ENCODE assay signal across 1 cellular context in the genomic region with DNA sequence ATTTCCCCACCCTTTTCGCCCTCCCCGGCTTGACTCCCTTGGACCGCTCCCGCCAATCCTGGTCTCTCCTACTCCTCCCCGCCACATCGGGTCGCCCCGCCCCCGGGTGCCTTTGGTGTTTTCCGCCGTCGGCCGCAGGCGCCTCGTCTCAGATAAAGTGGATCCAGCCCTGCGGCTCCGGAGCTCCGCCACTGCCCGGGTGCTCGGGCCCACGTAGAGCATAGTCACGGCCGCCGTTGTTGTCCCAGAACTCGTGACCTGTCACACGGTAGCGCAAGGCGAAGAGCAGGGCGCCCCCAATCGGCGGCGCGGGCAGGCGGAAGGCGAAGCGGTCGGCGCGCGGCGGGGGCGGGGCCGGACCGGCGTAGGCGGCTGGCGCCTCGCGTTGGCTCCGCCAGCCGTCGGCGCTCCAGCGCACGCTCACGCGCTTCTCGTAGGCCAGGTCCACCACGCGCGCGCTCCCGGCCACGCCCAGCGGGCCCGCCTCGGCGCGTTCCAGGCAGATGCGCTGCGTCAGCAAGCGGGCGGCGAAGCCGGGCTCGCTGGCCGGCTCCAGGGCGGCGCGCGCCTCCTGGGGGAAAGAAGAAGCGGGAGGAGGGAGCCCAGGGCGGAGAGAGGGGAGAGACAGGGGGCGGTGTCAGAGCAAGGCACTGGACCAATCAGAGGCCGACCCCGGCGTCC.
TF ChIP-seq lines count a peak whose summit lies in the region.

No MANE protein-coding gene starts in this region.

TF ChIP-seq in HepG2, 621 proteins besides CTCF, POLR2A, EP300 and RAD21 (continued from another document and continues in another):
- TF ChIP-seq, protein P1, sequence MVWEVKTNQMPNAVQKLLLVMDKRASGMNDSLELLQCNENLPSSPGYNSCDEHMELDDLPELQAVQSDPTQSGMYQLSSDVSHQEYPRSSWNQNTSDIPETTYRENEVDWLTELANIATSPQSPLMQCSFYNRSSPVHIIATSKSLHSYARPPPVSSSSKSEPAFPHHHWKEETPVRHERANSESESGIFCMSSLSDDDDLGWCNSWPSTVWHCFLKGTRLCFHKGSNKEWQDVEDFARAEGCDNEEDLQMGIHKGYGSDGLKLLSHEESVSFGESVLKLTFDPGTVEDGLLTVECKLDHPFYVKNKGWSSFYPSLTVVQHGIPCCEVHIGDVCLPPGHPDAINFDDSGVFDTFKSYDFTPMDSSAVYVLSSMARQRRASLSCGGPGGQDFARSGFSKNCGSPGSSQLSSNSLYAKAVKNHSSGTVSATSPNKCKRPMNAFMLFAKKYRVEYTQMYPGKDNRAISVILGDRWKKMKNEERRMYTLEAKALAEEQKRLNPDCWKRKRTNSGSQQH (CRISPR knock-in tag; IDR thresholded peaks at IDR 0.05; ENCODE audit: low read depth), result peak; percentile 89
- TF ChIP-seq NRL (CRISPR knock-in tag; IDR thresholded peaks at IDR 0.05; ENCODE audit: borderline replicate concordance), result no peak; the same call in 1 of the 2 replicates
- TF ChIP-seq GTF2F1 (IDR thresholded peaks at IDR 0.05; ENCODE audit: low read length), result no peak; the same call in 1 of the 2 replicates
- TF ChIP-seq, protein P2, sequence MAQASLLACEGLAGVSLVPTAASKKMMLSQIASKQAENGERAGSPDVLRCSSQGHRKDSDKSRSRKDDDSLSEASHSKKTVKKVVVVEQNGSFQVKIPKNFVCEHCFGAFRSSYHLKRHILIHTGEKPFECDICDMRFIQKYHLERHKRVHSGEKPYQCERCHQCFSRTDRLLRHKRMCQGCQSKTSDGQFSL (CRISPR knock-in tag; IDR thresholded peaks at IDR 0.05), result peak; percentile 28; the same call in 1 of the 2 replicates
- TF ChIP-seq ZFP37 (CRISPR knock-in tag; IDR thresholded peaks at IDR 0.05; ENCODE audit: borderline replicate concordance), result no peak; the same call in 1 of the 2 replicates
- TF ChIP-seq RBFOX2 (IDR thresholded peaks at IDR 0.05; ENCODE audit: low read depth, low read length), result peak; percentile 84
- peak; percentile 70; the same call in 1 of the 2 replicates for TF ChIP-seq ZNF367 (CRISPR knock-in tag; IDR thresholded peaks at IDR 0.05; ENCODE audit: borderline replicate concordance)
- TF ChIP-seq, protein P3, sequence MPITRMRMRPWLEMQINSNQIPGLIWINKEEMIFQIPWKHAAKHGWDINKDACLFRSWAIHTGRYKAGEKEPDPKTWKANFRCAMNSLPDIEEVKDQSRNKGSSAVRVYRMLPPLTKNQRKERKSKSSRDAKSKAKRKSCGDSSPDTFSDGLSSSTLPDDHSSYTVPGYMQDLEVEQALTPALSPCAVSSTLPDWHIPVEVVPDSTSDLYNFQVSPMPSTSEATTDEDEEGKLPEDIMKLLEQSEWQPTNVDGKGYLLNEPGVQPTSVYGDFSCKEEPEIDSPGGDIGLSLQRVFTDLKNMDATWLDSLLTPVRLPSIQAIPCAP (CRISPR knock-in tag; IDR thresholded peaks at IDR 0.05; ENCODE audit: low read depth), result no peak
- TF ChIP-seq ZKSCAN8 (CRISPR knock-in tag; IDR thresholded peaks at IDR 0.05; ENCODE audit: borderline replicate concordance), result peak; percentile 82; the same call in 1 of the 2 replicates
- TF ChIP-seq, protein P4, sequence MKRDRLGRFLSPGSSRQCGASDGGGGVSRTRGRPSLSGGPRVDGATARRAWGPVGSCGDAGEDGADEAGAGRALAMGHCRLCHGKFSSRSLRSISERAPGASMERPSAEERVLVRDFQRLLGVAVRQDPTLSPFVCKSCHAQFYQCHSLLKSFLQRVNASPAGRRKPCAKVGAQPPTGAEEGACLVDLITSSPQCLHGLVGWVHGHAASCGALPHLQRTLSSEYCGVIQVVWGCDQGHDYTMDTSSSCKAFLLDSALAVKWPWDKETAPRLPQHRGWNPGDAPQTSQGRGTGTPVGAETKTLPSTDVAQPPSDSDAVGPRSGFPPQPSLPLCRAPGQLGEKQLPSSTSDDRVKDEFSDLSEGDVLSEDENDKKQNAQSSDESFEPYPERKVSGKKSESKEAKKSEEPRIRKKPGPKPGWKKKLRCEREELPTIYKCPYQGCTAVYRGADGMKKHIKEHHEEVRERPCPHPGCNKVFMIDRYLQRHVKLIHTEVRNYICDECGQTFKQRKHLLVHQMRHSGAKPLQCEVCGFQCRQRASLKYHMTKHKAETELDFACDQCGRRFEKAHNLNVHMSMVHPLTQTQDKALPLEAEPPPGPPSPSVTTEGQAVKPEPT (CRISPR knock-in tag; IDR thresholded peaks at IDR 0.05; ENCODE audit: low read depth), result peak; percentile 8; the same call in 1 of the 2 replicates
- peak; percentile 88; the same call in 1 of the 2 replicates for TF ChIP-seq ZIK1 (CRISPR knock-in tag; IDR thresholded peaks at IDR 0.05; ENCODE audit: borderline replicate concordance, low read depth)
- TF ChIP-seq, protein P5, sequence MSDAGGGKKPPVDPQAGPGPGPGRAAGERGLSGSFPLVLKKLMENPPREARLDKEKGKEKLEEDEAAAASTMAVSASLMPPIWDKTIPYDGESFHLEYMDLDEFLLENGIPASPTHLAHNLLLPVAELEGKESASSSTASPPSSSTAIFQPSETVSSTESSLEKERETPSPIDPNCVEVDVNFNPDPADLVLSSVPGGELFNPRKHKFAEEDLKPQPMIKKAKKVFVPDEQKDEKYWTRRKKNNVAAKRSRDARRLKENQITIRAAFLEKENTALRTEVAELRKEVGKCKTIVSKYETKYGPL (CRISPR knock-in tag; IDR thresholded peaks at IDR 0.05), result peak; percentile 28
- TF ChIP-seq, protein P6, sequence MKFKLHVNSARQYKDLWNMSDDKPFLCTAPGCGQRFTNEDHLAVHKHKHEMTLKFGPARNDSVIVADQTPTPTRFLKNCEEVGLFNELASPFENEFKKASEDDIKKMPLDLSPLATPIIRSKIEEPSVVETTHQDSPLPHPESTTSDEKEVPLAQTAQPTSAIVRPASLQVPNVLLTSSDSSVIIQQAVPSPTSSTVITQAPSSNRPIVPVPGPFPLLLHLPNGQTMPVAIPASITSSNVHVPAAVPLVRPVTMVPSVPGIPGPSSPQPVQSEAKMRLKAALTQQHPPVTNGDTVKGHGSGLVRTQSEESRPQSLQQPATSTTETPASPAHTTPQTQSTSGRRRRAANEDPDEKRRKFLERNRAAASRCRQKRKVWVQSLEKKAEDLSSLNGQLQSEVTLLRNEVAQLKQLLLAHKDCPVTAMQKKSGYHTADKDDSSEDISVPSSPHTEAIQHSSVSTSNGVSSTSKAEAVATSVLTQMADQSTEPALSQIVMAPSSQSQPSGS (CRISPR knock-in tag; IDR thresholded peaks at IDR 0.05), result peak; percentile 75
- TF ChIP-seq, protein P7, sequence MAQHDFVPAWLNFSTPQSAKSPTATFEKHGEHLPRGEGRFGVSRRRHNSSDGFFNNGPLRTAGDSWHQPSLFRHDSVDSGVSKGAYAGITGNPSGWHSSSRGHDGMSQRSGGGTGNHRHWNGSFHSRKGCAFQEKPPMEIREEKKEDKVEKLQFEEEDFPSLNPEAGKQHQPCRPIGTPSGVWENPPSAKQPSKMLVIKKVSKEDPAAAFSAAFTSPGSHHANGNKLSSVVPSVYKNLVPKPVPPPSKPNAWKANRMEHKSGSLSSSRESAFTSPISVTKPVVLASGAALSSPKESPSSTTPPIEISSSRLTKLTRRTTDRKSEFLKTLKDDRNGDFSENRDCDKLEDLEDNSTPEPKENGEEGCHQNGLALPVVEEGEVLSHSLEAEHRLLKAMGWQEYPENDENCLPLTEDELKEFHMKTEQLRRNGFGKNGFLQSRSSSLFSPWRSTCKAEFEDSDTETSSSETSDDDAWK (CRISPR knock-in tag; IDR thresholded peaks at IDR 0.05), result no peak
- TF ChIP-seq FLYWCH1 (CRISPR knock-in tag; IDR thresholded peaks at IDR 0.05), result no peak
- 0 out of 2 replicates have a peak, but pooled peaks have one; percentile 42 for TF ChIP-seq KLF11 (CRISPR knock-in tag; IDR thresholded peaks at IDR 0.05)
- TF ChIP-seq EEA1 (CRISPR knock-in tag; IDR thresholded peaks at IDR 0.05; ENCODE audit: borderline replicate concordance), result no peak; the same call in none of the 2 replicates
- no peak for TF ChIP-seq ATM (IDR thresholded peaks at IDR 0.05; ENCODE audit: borderline replicate concordance)
- TF ChIP-seq ZNF550 (CRISPR knock-in tag; IDR thresholded peaks at IDR 0.05; ENCODE audit: borderline replicate concordance), result no peak
- TF ChIP-seq JUND (CRISPR knock-in tag; IDR thresholded peaks at IDR 0.05), result peak; percentile 72
- TF ChIP-seq, protein P8, sequence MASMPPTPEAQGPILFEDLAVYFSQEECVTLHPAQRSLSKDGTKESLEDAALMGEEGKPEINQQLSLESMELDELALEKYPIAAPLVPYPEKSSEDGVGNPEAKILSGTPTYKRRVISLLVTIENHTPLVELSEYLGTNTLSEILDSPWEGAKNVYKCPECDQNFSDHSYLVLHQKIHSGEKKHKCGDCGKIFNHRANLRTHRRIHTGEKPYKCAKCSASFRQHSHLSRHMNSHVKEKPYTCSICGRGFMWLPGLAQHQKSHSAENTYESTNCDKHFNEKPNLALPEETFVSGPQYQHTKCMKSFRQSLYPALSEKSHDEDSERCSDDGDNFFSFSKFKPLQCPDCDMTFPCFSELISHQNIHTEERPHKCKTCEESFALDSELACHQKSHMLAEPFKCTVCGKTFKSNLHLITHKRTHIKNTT (CRISPR knock-in tag; IDR thresholded peaks at IDR 0.05), result peak; percentile 13; the same call in 1 of the 2 replicates
- TF ChIP-seq MEF2D (CRISPR knock-in tag; IDR thresholded peaks at IDR 0.05), result peak; percentile 55
- TF ChIP-seq, protein P9, sequence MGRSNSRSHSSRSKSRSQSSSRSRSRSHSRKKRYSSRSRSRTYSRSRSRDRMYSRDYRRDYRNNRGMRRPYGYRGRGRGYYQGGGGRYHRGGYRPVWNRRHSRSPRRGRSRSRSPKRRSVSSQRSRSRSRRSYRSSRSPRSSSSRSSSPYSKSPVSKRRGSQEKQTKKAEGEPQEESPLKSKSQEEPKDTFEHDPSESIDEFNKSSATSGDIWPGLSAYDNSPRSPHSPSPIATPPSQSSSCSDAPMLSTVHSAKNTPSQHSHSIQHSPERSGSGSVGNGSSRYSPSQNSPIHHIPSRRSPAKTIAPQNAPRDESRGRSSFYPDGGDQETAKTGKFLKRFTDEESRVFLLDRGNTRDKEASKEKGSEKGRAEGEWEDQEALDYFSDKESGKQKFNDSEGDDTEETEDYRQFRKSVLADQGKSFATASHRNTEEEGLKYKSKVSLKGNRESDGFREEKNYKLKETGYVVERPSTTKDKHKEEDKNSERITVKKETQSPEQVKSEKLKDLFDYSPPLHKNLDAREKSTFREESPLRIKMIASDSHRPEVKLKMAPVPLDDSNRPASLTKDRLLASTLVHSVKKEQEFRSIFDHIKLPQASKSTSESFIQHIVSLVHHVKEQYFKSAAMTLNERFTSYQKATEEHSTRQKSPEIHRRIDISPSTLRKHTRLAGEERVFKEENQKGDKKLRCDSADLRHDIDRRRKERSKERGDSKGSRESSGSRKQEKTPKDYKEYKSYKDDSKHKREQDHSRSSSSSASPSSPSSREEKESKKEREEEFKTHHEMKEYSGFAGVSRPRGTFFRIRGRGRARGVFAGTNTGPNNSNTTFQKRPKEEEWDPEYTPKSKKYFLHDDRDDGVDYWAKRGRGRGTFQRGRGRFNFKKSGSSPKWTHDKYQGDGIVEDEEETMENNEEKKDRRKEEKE (IDR thresholded peaks at IDR 0.05), result no peak
- TF ChIP-seq, protein P10, sequence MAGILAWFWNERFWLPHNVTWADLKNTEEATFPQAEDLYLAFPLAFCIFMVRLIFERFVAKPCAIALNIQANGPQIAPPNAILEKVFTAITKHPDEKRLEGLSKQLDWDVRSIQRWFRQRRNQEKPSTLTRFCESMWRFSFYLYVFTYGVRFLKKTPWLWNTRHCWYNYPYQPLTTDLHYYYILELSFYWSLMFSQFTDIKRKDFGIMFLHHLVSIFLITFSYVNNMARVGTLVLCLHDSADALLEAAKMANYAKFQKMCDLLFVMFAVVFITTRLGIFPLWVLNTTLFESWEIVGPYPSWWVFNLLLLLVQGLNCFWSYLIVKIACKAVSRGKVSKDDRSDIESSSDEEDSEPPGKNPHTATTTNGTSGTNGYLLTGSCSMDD (CRISPR knock-in tag; IDR thresholded peaks at IDR 0.05), result no peak
- TF ChIP-seq, protein P11, sequence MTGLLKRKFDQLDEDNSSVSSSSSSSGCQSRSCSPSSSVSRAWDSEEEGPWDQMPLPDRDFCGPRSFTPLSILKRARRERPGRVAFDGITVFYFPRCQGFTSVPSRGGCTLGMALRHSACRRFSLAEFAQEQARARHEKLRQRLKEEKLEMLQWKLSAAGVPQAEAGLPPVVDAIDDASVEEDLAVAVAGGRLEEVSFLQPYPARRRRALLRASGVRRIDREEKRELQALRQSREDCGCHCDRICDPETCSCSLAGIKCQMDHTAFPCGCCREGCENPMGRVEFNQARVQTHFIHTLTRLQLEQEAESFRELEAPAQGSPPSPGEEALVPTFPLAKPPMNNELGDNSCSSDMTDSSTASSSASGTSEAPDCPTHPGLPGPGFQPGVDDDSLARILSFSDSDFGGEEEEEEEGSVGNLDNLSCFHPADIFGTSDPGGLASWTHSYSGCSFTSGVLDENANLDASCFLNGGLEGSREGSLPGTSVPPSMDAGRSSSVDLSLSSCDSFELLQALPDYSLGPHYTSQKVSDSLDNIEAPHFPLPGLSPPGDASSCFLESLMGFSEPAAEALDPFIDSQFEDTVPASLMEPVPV (CRISPR knock-in tag; IDR thresholded peaks at IDR 0.05), result peak; percentile 77
- TF ChIP-seq SRSF1 (optimal IDR thresholded peaks at IDR 0.05; ENCODE audit: low read depth, low read length), result peak; percentile 72
- TF ChIP-seq, protein P12, sequence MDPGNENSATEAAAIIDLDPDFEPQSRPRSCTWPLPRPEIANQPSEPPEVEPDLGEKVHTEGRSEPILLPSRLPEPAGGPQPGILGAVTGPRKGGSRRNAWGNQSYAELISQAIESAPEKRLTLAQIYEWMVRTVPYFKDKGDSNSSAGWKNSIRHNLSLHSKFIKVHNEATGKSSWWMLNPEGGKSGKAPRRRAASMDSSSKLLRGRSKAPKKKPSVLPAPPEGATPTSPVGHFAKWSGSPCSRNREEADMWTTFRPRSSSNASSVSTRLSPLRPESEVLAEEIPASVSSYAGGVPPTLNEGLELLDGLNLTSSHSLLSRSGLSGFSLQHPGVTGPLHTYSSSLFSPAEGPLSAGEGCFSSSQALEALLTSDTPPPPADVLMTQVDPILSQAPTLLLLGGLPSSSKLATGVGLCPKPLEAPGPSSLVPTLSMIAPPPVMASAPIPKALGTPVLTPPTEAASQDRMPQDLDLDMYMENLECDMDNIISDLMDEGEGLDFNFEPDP (CRISPR knock-in tag; conservative IDR thresholded peaks at IDR 0.05), result no peak
- TF ChIP-seq ZBTB1 (CRISPR knock-in tag; IDR thresholded peaks at IDR 0.05; ENCODE audit: borderline replicate concordance), result peak; percentile 53; the same call in 1 of the 2 replicates
- TF ChIP-seq ZNF12 (CRISPR knock-in tag; IDR thresholded peaks at IDR 0.05), result peak; percentile 76
- no peak for TF ChIP-seq HOXA7 (CRISPR knock-in tag; IDR thresholded peaks at IDR 0.05)
- TF ChIP-seq, protein P13, sequence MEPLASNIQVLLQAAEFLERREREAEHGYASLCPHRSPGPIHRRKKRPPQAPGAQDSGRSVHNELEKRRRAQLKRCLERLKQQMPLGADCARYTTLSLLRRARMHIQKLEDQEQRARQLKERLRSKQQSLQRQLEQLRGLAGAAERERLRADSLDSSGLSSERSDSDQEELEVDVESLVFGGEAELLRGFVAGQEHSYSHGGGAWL (CRISPR knock-in tag; IDR thresholded peaks at IDR 0.05), result peak; percentile 57
- TF ChIP-seq, protein P14, sequence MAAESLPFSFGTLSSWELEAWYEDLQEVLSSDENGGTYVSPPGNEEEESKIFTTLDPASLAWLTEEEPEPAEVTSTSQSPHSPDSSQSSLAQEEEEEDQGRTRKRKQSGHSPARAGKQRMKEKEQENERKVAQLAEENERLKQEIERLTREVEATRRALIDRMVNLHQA (CRISPR knock-in tag; IDR thresholded peaks at IDR 0.05), result peak; percentile 89; the same call in 1 of the 2 replicates
- no peak for TF ChIP-seq ZFP1 (CRISPR knock-in tag; IDR thresholded peaks at IDR 0.05)
